Comparison of ENCODE assay signal across 12 cellular contexts in genomic region chr17:64084086-64084939, GRCh38. TPM values are rescaled to one million over a fixed set of nuclear protein-coding genes. Genes with fewer than 3 reads are reported as not detected.
DNase-seq lines count a peak whose midpoint lies in the region; ATAC-seq, FAIRE-seq and TF ChIP-seq lines count a peak whose summit lies in the region.
"Had no signal": no experiment of that assay in that cellular context is flagged by ENCODE, and none has a peak within 500 bp of the region (broad histone marks: within the 10 kb centered on the region; RNA-seq: fewer than 3 reads in every experiment).

No MANE protein-coding gene starts in this region.

- intact Hi-C loops in OCI-LY7 (cut with micrococcal nuclease; ENCODE audit: unreplicated experiment) = no loop called here
- intact Hi-C loops in stomach (cut with DNase I; ENCODE audit: low total_unique reads) = no loop called here
- intact Hi-C loops in posterior vena cava (cut with DNase I) = loop anchor here in 1 of 2 donors (5.0 kb wide), 1 partner anchor 48 kb away; the partner anchor contains the start of gene ERN1

- peaks cover 10% of the 10 kb centered on the region; the same call in 1 of the 2 replicates for H3K79me2 ChIP-seq in OCI-LY7 (ENCODE audit: insufficient read depth, low read depth, low read length)

- peak; percentile 18 for DNase-seq in DMS153 (lab: John Stamatoyannopoulos, UW)
- no peak for DNase-seq in DMS153 treated with DMSO at 0.1 percent for 48 hours (lab: John Stamatoyannopoulos, UW; ENCODE audit: unreplicated experiment)
- DNase-seq in OCI-LY7 (ENCODE audit: low spot score) = no peak
- peak; percentile 39 for DNase-seq in stomach
- no peak for DNase-seq in posterior vena cava (ENCODE audit: low spot score)
- no peak for DNase-seq in retina
- DNase-seq in GM19239 (ENCODE audit: insufficient read length, low spot score) = no peak
- DNase-seq: activated CD4-positive, alpha-beta T cell treated with anti-CD3 and anti-CD28 coated beads, Interleukin-2, amount 50 U/mL, for 48 hours; cortex of kidney; NCI-H2227 treated with DMSO at 0.1 percent for 48 hours had no signal

- H3K27me3 ChIP-seq in stomach = no peaks in the 10 kb centered on the region

- H3K4me3 ChIP-seq in OCI-LY7 (ENCODE audit: low read depth, low read length, poor library complexity, severe bottlenecking) = no peak overlapping the region
- H3K4me3 ChIP-seq in stomach = no peak overlapping the region

- H3K9me3 ChIP-seq in OCI-LY7 (ENCODE audit: low read length) (no peaks in the 10 kb centered on the region), stomach (no peaks in the 10 kb centered on the region)

- peak overlapping the region; percentile 8; the same call in 1 of the 2 replicates for H2AFZ ChIP-seq in OCI-LY7 (ENCODE audit: low read length)

- H3K4me2 ChIP-seq in OCI-LY7 (ENCODE audit: low read length) = peak overlapping the region; percentile 62

- POLR2A ChIA-PET in OCI-LY7 (lab: Charles Lee) = interaction anchor here (0.9 to 2.5 kb wide), 5 partner anchors 9 to 47 kb away, joined by 4 to 10 read pairs (median 5); partner anchors contain the start of gene ERN1

- TF ChIP-seq CTCF in OCI-LY7 (conservative IDR thresholded peaks at IDR 0.05; ENCODE audit: low read length) = no peak
- peak in 1 of 7 experiments; percentile 27 for TF ChIP-seq CTCF in stomach (IDR thresholded peaks at IDR 0.05)

- 29 to 35% (median 33%) methylated on average over 10 of the region's 10 CpGs for WGBS in stomach, 5 donors

- H3K9me2 ChIP-seq in OCI-LY7 (ENCODE audit: insufficient read depth, low read length) = no peaks in the 10 kb centered on the region

- peak; percentile 65 for ATAC-seq in esophagus mucosa

- H3K27ac ChIP-seq in OCI-LY7 (ENCODE audit: low read depth, low read length, poor library complexity, severe bottlenecking) (peak overlapping the region; percentile 62), stomach (peak overlapping the region; percentile 71 to 83 (median 76))

- FAIRE-seq in GM19239 (lab: Jason Lieb, UNC) = no peak
- FAIRE-seq: A204.1 had no signal

- H4K20me1 ChIP-seq in OCI-LY7 (ENCODE audit: insufficient read depth, low read length) = no peaks in the 10 kb centered on the region

- H3K4me1 ChIP-seq in OCI-LY7 (ENCODE audit: insufficient read depth, low read length, poor library complexity, severe bottlenecking) (peaks cover 86% of the 10 kb centered on the region), stomach (peaks cover 61 to 75% (median 65%) of the 10 kb centered on the region in 4 donors)

- CTCF ChIA-PET in OCI-LY7 (lab: Charles Lee; ENCODE audit: unreplicated experiment) = interaction anchor here (1.1 kb wide), 1 partner anchor 10 kb away, joined by 5 read pairs; no protein-coding TSS in a partner anchor

- peaks cover 13% of the 10 kb centered on the region for H3K36me3 ChIP-seq in OCI-LY7 (ENCODE audit: insufficient read depth, low read length)
- peaks cover 2 to 17% (median 6%) of the 10 kb centered on the region in 4 donors for H3K36me3 ChIP-seq in stomach

- no peak for TF ChIP-seq POLR2A in stomach (IDR thresholded peaks at IDR 0.05)

- no peak for TF ChIP-seq EP300 in stomach (IDR thresholded peaks at IDR 0.05)

- BruUV-seq in OCI-LY7 (replicated peaks; lab: Mats Ljungman, UMichigan) = no TSS peak

RNA-seq across cellular contexts. Expression of gene ERN1, which starts 45.6 kb away (rescaled TPM):
- 14.7 and 22.0 TPM in 2 replicates for total RNA-seq in OCI-LY7 (2014; rRNA removed; shearing (Covaris generic))
- total RNA-seq in OCI-LY7 (2022) (65.6 and 70.3 TPM in 2 replicates), esophagus mucosa (18.5 TPM), stomach (10 to 100 TPM; 23.7 to 76.4 (median 33.8) TPM), posterior vena cava (10 to 100 TPM; 17.2 to 18.6 TPM)
- polyA plus RNA-seq in stomach = 1 to 10 TPM; 4.1 to 6.4 (median 6.1) TPM

Comparison
In these comparisons a context has a peak if more than half of its experiments do, and no peak if none do; other contexts are left out.
1. DNase-seq: peak in DMS153 (single experiment) and stomach (single experiment); none in DMS153 treated with DMSO at 0.1 percent for 48 hours (single experiment), OCI-LY7 (single experiment), posterior vena cava (single experiment), retina (single experiment) and GM19239 (single experiment).